ENCODE assay signal across 8 cellular contexts in genomic region chr6:72411872-72412708, GRCh38.
DNase-seq lines count a peak whose midpoint lies in the region; ATAC-seq and TF ChIP-seq lines count a peak whose summit lies in the region.

No MANE protein-coding gene starts in this region.

- H3K4me1 ChIP-seq in IMR-90 (ENCODE audit: control insufficient read depth, insufficient read depth, low read length) (peaks cover 2% of the 10 kb centered on the region; the same call in 1 of the 2 replicates), OCI-LY3 (ENCODE audit: low read length) (peaks cover 15% of the 10 kb centered on the region)

- peak; percentile 29 for DNase-seq in DMS79 (lab: John Stamatoyannopoulos, UW)
- peak; percentile 81 for DNase-seq in IMR-90
- peak; percentile 86 for DNase-seq in activated CD8-positive, alpha-beta memory T cell treated with anti-CD3 and anti-CD28 coated beads, Interleukin-2, amount 50 U/mL, for 48 hours
- DNase-seq in naive thymus-derived CD8-positive, alpha-beta T cell: peak; percentile 51 to 94 (median 78)
- DNase-seq in stimulated activated naive B cell treated with anti-CD40 and anti-IgM and Interleukin-4, amounts not matched to agents 10 μg/mL and 1 μg/mL and 100 μg/mL, for 72 hours: peak; percentile 73

- no peak overlapping the region for H3K4me3 Mint-ChIP-seq in naive thymus-derived CD8-positive, alpha-beta T cell
- H3K4me3 Mint-ChIP-seq in stimulated activated naive B cell treated with anti-CD40 and anti-IgM and Interleukin-4, amounts not matched to agents 10 μg/mL and 1 μg/mL and 100 μg/mL, for 72 hours: no peak overlapping the region

- peak overlapping the region; percentile 73 for H2AK5ac ChIP-seq in IMR-90 (ENCODE audit: low read depth, low read length)

- H3K36me3 ChIP-seq in IMR-90 (ENCODE audit: control insufficient read depth, insufficient read depth, low read length) (no peaks in the 10 kb centered on the region), OCI-LY3 (replicated peaks; ENCODE audit: low read depth, low read length) (no peaks in the 10 kb centered on the region)

- TF ChIP-seq CTCF in IMR-90 (conservative IDR thresholded peaks at IDR 0.05; ENCODE audit: low read depth, low read length): peak; percentile 100; the same call in 1 of the 2 replicates
- TF ChIP-seq CTCF in OCI-LY3 (IDR thresholded peaks at IDR 0.05; ENCODE audit: low read depth, low read length): peak; percentile 100

- no peaks in the 10 kb centered on the region for H4K20me1 ChIP-seq in IMR-90 (ENCODE audit: insufficient read depth, low read length)
- H4K20me1 ChIP-seq in OCI-LY3 (ENCODE audit: insufficient read depth, low read length): no peaks in the 10 kb centered on the region

- intact Hi-C loops in IMR-90 (cut with micrococcal nuclease): loop anchor here (1.0 to 5.0 kb wide), 7 partner anchors 162 to 915 kb away; no protein-coding TSS in a partner anchor

- H3K79me1 ChIP-seq in IMR-90 (ENCODE audit: low read depth in 1 of 2, low read length in 2 of 2): no peaks in the 10 kb centered on the region

- peak overlapping the region in 1 of 10 donors; percentile 57 for H3K27ac Mint-ChIP-seq in naive thymus-derived CD8-positive, alpha-beta T cell
- peak overlapping the region; percentile 45 for H3K27ac Mint-ChIP-seq in stimulated activated naive B cell treated with anti-CD40 and anti-IgM and Interleukin-4, amounts not matched to agents 10 μg/mL and 1 μg/mL and 100 μg/mL, for 72 hours

- TF ChIP-seq RAD21 in IMR-90 (IDR thresholded peaks at IDR 0.05; ENCODE audit: low read length): peak; percentile 100

- peaks cover 3% of the 10 kb centered on the region for H3K9me1 ChIP-seq in IMR-90 (ENCODE audit: insufficient read depth, low read length)

- no peaks in the 10 kb centered on the region for H3K9me3 Mint-ChIP-seq in naive thymus-derived CD8-positive, alpha-beta T cell
- H3K9me3 Mint-ChIP-seq in stimulated activated naive B cell treated with anti-CD40 and anti-IgM and Interleukin-4, amounts not matched to agents 10 μg/mL and 1 μg/mL and 100 μg/mL, for 72 hours: no peaks in the 10 kb centered on the region

- H3K4me2 ChIP-seq in IMR-90 (ENCODE audit: low read depth, low read length): no peak overlapping the region
- H3K4me2 ChIP-seq in OCI-LY3 (ENCODE audit: low read length): no peak overlapping the region

- no peaks in the 10 kb centered on the region for H3K9me3 ChIP-seq in IMR-90 (ENCODE audit: control insufficient read depth, insufficient read depth, low read length)
- H3K9me3 ChIP-seq in OCI-LY3 (ENCODE audit: insufficient read depth, low read length): no peaks in the 10 kb centered on the region

- H3K18ac ChIP-seq in IMR-90 (ENCODE audit: low read depth, low read length): no peak overlapping the region

- ATAC-seq in GM21576 (IDR thresholded peaks at IDR 0.05; ENCODE audit: unreplicated experiment): peak; percentile 86
- peak; percentile 95 for ATAC-seq in IMR-90 (ENCODE audit: low read depth)
- ATAC-seq in esophagus mucosa: peak; percentile 99
- peak; percentile 82 to 90 for ATAC-seq in naive thymus-derived CD8-positive, alpha-beta T cell
- ATAC-seq in stimulated activated naive B cell treated with anti-CD40 and anti-IgM and Interleukin-4, amounts not matched to agents 10 μg/mL and 1 μg/mL and 100 μg/mL, for 72 hours (replicated peaks): peak; percentile 68 to 70

- no peak overlapping the region for H4K5ac ChIP-seq in IMR-90 (ENCODE audit: low read depth, low read length)

- no peak overlapping the region for H2AK9ac ChIP-seq in IMR-90 (replicated peaks; ENCODE audit: low read depth, low read length, poor library complexity)

- no peaks in the 10 kb centered on the region for H3K4me1 Mint-ChIP-seq in naive thymus-derived CD8-positive, alpha-beta T cell
- peaks cover 0 to 4% of the 10 kb centered on the region in 2 donors for H3K4me1 Mint-ChIP-seq in stimulated activated naive B cell treated with anti-CD40 and anti-IgM and Interleukin-4, amounts not matched to agents 10 μg/mL and 1 μg/mL and 100 μg/mL, for 72 hours

- H3K4me3 ChIP-seq in IMR-90 (ENCODE audit: insufficient read depth, low read depth, low read length) (no peak overlapping the region), OCI-LY3 (ENCODE audit: low read length) (no peak overlapping the region)

- H2BK15ac ChIP-seq in IMR-90 (ENCODE audit: low read depth, low read length): no peak overlapping the region

- peak overlapping the region; percentile 79 for H2AFZ ChIP-seq in IMR-90 (replicated peaks; ENCODE audit: low read length, poor library complexity)
- H2AFZ ChIP-seq in OCI-LY3 (ENCODE audit: low read depth, low read length): peak overlapping the region; percentile 50; the same call in 1 of the 2 replicates

- BruUV-seq in IMR-90 (replicated peaks; lab: Mats Ljungman, UMichigan): no TSS peak

- peak overlapping the region; percentile 87 for H2BK20ac ChIP-seq in IMR-90 (ENCODE audit: low read depth, low read length)

- H2BK120ac ChIP-seq in IMR-90 (ENCODE audit: low read depth, low read length): peak overlapping the region; percentile 83; the same call in 1 of the 2 replicates

- TF ChIP-seq POLR2A in IMR-90 (IDR thresholded peaks at IDR 0.05; ENCODE audit: low read depth, low read length): peak; percentile 76; the same call in 1 of the 2 replicates

- no CpG with 5 or more reads among the region's 7 CpGs for WGBS in IMR-90 (ENCODE audit: extremely low coverage in 2 of 2, insufficient read length in 1 of 2), 2 experiments

- peak overlapping the region in 1 of 2 experiments; percentile 55; a peak in 1 of 4 replicates for H4K8ac ChIP-seq in IMR-90 (ENCODE audit: low read depth in 2 of 2, low read length in 2 of 2)

- H3K27me3 Mint-ChIP-seq in naive thymus-derived CD8-positive, alpha-beta T cell: peaks cover under 1 to 19% (median 4%) of the 10 kb centered on the region in 5 donors
- peaks cover 7 to 35% of the 10 kb centered on the region in 2 donors for H3K27me3 Mint-ChIP-seq in stimulated activated naive B cell treated with anti-CD40 and anti-IgM and Interleukin-4, amounts not matched to agents 10 μg/mL and 1 μg/mL and 100 μg/mL, for 72 hours

- POLR2A ChIA-PET in IMR-90 (lab: Charles Lee; ENCODE audit: unreplicated experiment): interaction anchor here (0.5 kb wide), 1 partner anchor 769 kb away, joined by 3 read pairs; no protein-coding TSS in a partner anchor
- POLR2A ChIA-PET in naive thymus-derived CD8-positive, alpha-beta T cell (lab: Charles Lee): no interaction called here

- H3K14ac ChIP-seq in IMR-90 (replicated peaks; ENCODE audit: low read depth, low read length): peak overlapping the region; percentile 44; the same call in 1 of the 2 replicates

- H4K91ac ChIP-seq in IMR-90 (ENCODE audit: insufficient read depth, low read depth, low read length): peak overlapping the region; percentile 78

- H3K4ac ChIP-seq in IMR-90 (ENCODE audit: low read depth, low read length): peak overlapping the region; percentile 84; the same call in 1 of the 2 replicates

- CTCF ChIA-PET in IMR-90 (lab: Yijun Ruan, JAX): interaction anchor here (0.6 to 6.2 kb wide), 13 partner anchors 9 to 908 kb away, joined by 3 to 47 read pairs (median 5); no protein-coding TSS in a partner anchor

- no peak overlapping the region for H3K9ac ChIP-seq in IMR-90 (ENCODE audit: low read depth, low read length)
- H3K9ac ChIP-seq in OCI-LY3 (ENCODE audit: low read length): no peak overlapping the region

- no peaks in the 10 kb centered on the region for H3K79me2 ChIP-seq in OCI-LY3 (ENCODE audit: low read length)

- no peaks in the 10 kb centered on the region for H3K36me3 Mint-ChIP-seq in naive thymus-derived CD8-positive, alpha-beta T cell
- no peaks in the 10 kb centered on the region for H3K36me3 Mint-ChIP-seq in stimulated activated naive B cell treated with anti-CD40 and anti-IgM and Interleukin-4, amounts not matched to agents 10 μg/mL and 1 μg/mL and 100 μg/mL, for 72 hours

- H3K27ac ChIP-seq in IMR-90 (ENCODE audit: insufficient read depth, low read length) (no peak overlapping the region), OCI-LY3 (ENCODE audit: low read length) (no peak overlapping the region)

- no peak overlapping the region for H3K56ac ChIP-seq in IMR-90 (ENCODE audit: extremely low read depth, insufficient read depth, low read length)

- H2BK5ac ChIP-seq in IMR-90 (ENCODE audit: low read depth, low read length, poor library complexity, severe bottlenecking): peak overlapping the region; percentile 71

- dilution Hi-C loops in IMR-90 (cut with HindIII; ENCODE audit: low sequenced_read_pairs, unreplicated experiment): no loop called here

- in situ Hi-C loops in IMR-90 (cut with MboI; ENCODE audit: low sequenced_read_pairs): loop anchor here (5.0 to 25.0 kb wide), 4 partner anchors 170 to 925 kb away; no protein-coding TSS in a partner anchor

- H3K23ac ChIP-seq in IMR-90 (ENCODE audit: low read depth, low read length): no peak overlapping the region

- H3K27me3 ChIP-seq in IMR-90 (ENCODE audit: control insufficient read depth, insufficient read depth, low read length) (no peaks in the 10 kb centered on the region), OCI-LY3 (ENCODE audit: low read depth, low read length) (peaks cover 19% of the 10 kb centered on the region)

TF ChIP-seq in IMR-90, 13 proteins besides CTCF, POLR2A, EP300 and RAD21:
- TF ChIP-seq MAFK (IDR thresholded peaks at IDR 0.05; ENCODE audit: low read depth, low read length) (peak; percentile 49), SMC3 (IDR thresholded peaks at IDR 0.05; ENCODE audit: low read depth, low read length) (peak; percentile 100), CHD1 (IDR thresholded peaks at IDR 0.05; ENCODE audit: low read depth, low read length) (no peak; the same call in 1 of the 2 replicates)

Comparison
In these comparisons a context has a peak if more than half of its experiments do, and no peak if none do; other contexts are left out.
1. DNase-seq: peak in every context shown above with its lines; median percentile 86 in activated CD8-positive, alpha-beta memory T cell treated with anti-CD3 and anti-CD28 coated beads, Interleukin-2, amount 50 U/mL, for 48 hours; 81 in IMR-90; 78 in naive thymus-derived CD8-positive, alpha-beta T cell; 73 in stimulated activated naive B cell treated with anti-CD40 and anti-IgM and Interleukin-4, amounts not matched to agents 10 μg/mL and 1 μg/mL and 100 μg/mL, for 72 hours; 29 in DMS79.